ENCODE assay signal across 23 cellular contexts in the genomic region with DNA sequence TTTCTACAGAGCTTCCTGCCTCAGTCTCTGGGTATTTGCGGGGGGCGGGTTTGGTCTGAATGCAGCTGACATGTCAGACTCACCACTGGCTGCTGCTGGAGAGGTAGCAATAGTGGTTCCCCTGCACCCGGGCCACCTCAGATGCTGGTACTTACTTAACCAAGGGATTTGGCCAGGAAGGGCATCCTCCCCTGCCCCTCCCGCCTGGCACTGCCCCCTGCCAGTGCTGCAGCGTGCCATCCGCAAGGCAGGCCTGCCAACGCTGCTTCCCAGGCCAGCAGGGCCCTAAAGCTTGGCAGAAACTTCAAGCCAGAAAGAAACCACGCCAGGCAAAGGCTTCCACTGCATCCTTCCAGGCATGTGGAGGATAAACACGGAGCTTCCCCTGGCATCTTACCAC. TPM values are rescaled to one million over a fixed set of nuclear protein-coding genes. Genes with fewer than 3 reads are reported as not detected.
A peak's percentile ranks its signal among the peaks of the same experiment; 100 is the strongest.
DNase-seq lines count a peak whose midpoint lies in the region; ATAC-seq and TF ChIP-seq lines count a peak whose summit lies in the region.
"Had no signal": no experiment of that assay in that cellular context is flagged by ENCODE, and none has a peak within 500 bp of the region (broad histone marks: within the 10 kb centered on the region; RNA-seq: fewer than 3 reads in every experiment).

No MANE protein-coding gene starts in this region.

- no peak overlapping the region for H2AFZ ChIP-seq in neural cell (ENCODE audit: low read depth, low read length)
- H2AFZ ChIP-seq: parathyroid adenoma had no signal

- DNase-seq in CD8-positive, alpha-beta T cell = no peak
- peak; percentile 72 for DNase-seq in MG63
- peak; percentile 66 for DNase-seq in chondrocyte (ENCODE audit: low spot score)
- DNase-seq in NCI-H2196 (lab: John Stamatoyannopoulos, UW; ENCODE audit: unreplicated experiment) = no peak
- no peak for DNase-seq in HPDE6-E6E7 (ENCODE audit: extremely low spot score)
- no peak for DNase-seq in RPMI8226
- DNase-seq in HuH-7 (ENCODE audit: low spot score) = no peak
- DNase-seq: activated B cell treated with CpG ODN at 0.5 μM for 24 hours; activated CD8-positive, alpha-beta memory T cell treated with anti-CD3 and anti-CD28 coated beads for 24 hours; AML-193; amniotic stem cell; cortex of kidney; foreskin melanocyte; KG1; NCI-H1092; small intestine; stimulated activated CD4-positive, alpha-beta T cell treated with anti-CD3 and anti-CD28 coated beads, Interleukin-4, amount 100 ng/mL, for 4 hours; stimulated activated CD8-positive, alpha-beta memory T cell treated with anti-CD3 and anti-CD28 coated beads, Interleukin-4, amount 100 ng/mL, for 48 hours; T-helper 1 cell; testis had no signal

- TF ChIP-seq RAD21 in neural cell (conservative IDR thresholded peaks at IDR 0.05) = no peak

- peaks cover 68% of the 10 kb centered on the region for H3K36me3 Mint-ChIP-seq in CD8-positive, alpha-beta T cell
- peaks cover 12% of the 10 kb centered on the region for H3K36me3 Mint-ChIP-seq in chondrocyte (ENCODE audit: low read depth)

- peaks cover 24% of the 10 kb centered on the region for H3K36me3 ChIP-seq in CD8-positive, alpha-beta T cell (ENCODE audit: insufficient read depth, low read length)
- H3K36me3 ChIP-seq in MG63 = peaks cover 46% of the 10 kb centered on the region
- H3K36me3 ChIP-seq in neural cell (ENCODE audit: insufficient read depth, low read length) = peaks cover 5% of the 10 kb centered on the region

- intact Hi-C loops in CD8-positive, alpha-beta T cell (cut with DNase I, micrococcal nuclease) = no loop called here

- H3K4me1 Mint-ChIP-seq in CD8-positive, alpha-beta T cell (ENCODE audit: low read depth) = peaks cover 2% of the 10 kb centered on the region
- peaks cover 4% of the 10 kb centered on the region for H3K4me1 Mint-ChIP-seq in chondrocyte (ENCODE audit: low read depth)
- H3K4me1 Mint-ChIP-seq: activated B cell treated with CpG ODN at 0.5 μM for 24 hours had no signal

- TF ChIP-seq CTCF in CD8-positive, alpha-beta T cell (IDR thresholded peaks at IDR 0.05) = no peak
- no peak for TF ChIP-seq CTCF in chondrocyte (IDR thresholded peaks at IDR 0.05)
- TF ChIP-seq CTCF in neural cell (IDR thresholded peaks at IDR 0.05; ENCODE audit: poor library complexity, severe bottlenecking) = no peak

- no peaks in the 10 kb centered on the region for H3K9me3 Mint-ChIP-seq in CD8-positive, alpha-beta T cell
- no peaks in the 10 kb centered on the region for H3K9me3 Mint-ChIP-seq in chondrocyte (ENCODE audit: low read depth)
- H3K9me3 Mint-ChIP-seq: activated B cell treated with CpG ODN at 0.5 μM for 24 hours had no signal

- H3K4me1 ChIP-seq in CD8-positive, alpha-beta T cell (ENCODE audit: insufficient read depth, low read length) = no peaks in the 10 kb centered on the region
- H3K4me1 ChIP-seq: parathyroid adenoma, testis had no signal

- no peak overlapping the region for H3K4me3 ChIP-seq in CD8-positive, alpha-beta T cell (ENCODE audit: low read depth, low read length)
- H3K4me3 ChIP-seq in MG63 (no peak overlapping the region), neural cell (ENCODE audit: low read length) (no peak overlapping the region)
- H3K4me3 ChIP-seq: testis had no signal

- no peaks in the 10 kb centered on the region for H3K27me3 Mint-ChIP-seq in CD8-positive, alpha-beta T cell (ENCODE audit: low read depth)
- no peaks in the 10 kb centered on the region for H3K27me3 Mint-ChIP-seq in chondrocyte (ENCODE audit: low read depth)
- H3K27me3 Mint-ChIP-seq: activated B cell treated with CpG ODN at 0.5 μM for 24 hours had no signal

- H3K27ac Mint-ChIP-seq in CD8-positive, alpha-beta T cell = peak overlapping the region; percentile 45
- H3K27ac Mint-ChIP-seq in chondrocyte (ENCODE audit: unreplicated experiment) = no peak overlapping the region
- H3K27ac Mint-ChIP-seq: activated B cell treated with CpG ODN at 0.5 μM for 24 hours had no signal

- H3K4me3 Mint-ChIP-seq in CD8-positive, alpha-beta T cell = no peak overlapping the region
- no peak overlapping the region for H3K4me3 Mint-ChIP-seq in chondrocyte (ENCODE audit: unreplicated experiment)
- H3K4me3 Mint-ChIP-seq: activated B cell treated with CpG ODN at 0.5 μM for 24 hours had no signal

- CTCF ChIA-PET in CD8-positive, alpha-beta T cell (lab: Charles Lee) = no interaction called here

- POLR2A ChIA-PET in CD8-positive, alpha-beta T cell (lab: Charles Lee) = no interaction called here

- no peaks in the 10 kb centered on the region for H3K27me3 ChIP-seq in CD8-positive, alpha-beta T cell (ENCODE audit: insufficient read depth, low read length)
- H3K27me3 ChIP-seq in MG63 (no peaks in the 10 kb centered on the region), neural cell (ENCODE audit: insufficient read depth, low read depth, low read length) (no peaks in the 10 kb centered on the region)
- H3K27me3 ChIP-seq: testis had no signal

- no peak overlapping the region for H3K4me2 ChIP-seq in neural cell (ENCODE audit: low read length)

- no peaks in the 10 kb centered on the region for H3K9me2 ChIP-seq in neural cell (ENCODE audit: insufficient read depth, low read length)

- H3K27ac ChIP-seq in CD8-positive, alpha-beta T cell (ENCODE audit: low read depth, low read length) = no peak overlapping the region
- peak overlapping the region; percentile 30 for H3K27ac ChIP-seq in neural cell (ENCODE audit: low read length)
- H3K27ac ChIP-seq: epithelial cell of prostate, parathyroid adenoma, testis had no signal

- peak overlapping the region; percentile 5 for H3K9ac ChIP-seq in neural cell (ENCODE audit: low read length)
- H3K9ac ChIP-seq: parathyroid adenoma had no signal

- H4K20me1 ChIP-seq in neural cell (ENCODE audit: insufficient read depth) = peaks cover 3% of the 10 kb centered on the region

- H3K79me2 ChIP-seq in neural cell (replicated peaks; ENCODE audit: insufficient read depth, low read length) = no peaks in the 10 kb centered on the region
- H3K79me2 ChIP-seq: parathyroid adenoma had no signal

- no peaks in the 10 kb centered on the region for H3F3A ChIP-seq in neural cell (ENCODE audit: insufficient read depth, low read length, poor library complexity, severe bottlenecking)

- no peaks in the 10 kb centered on the region for H3K9me3 ChIP-seq in CD8-positive, alpha-beta T cell (ENCODE audit: low read length)
- H3K9me3 ChIP-seq in MG63 = no peaks in the 10 kb centered on the region
- H3K9me3 ChIP-seq in neural cell (ENCODE audit: low read length) = no peaks in the 10 kb centered on the region
- H3K9me3 ChIP-seq: testis had no signal

- no peak for ATAC-seq in CD8-positive, alpha-beta T cell

- TF ChIP-seq EP300 in neural cell (conservative IDR thresholded peaks at IDR 0.05; ENCODE audit: poor library complexity, severe bottlenecking) = no peak

TF ChIP-seq in neural cell, 6 proteins besides CTCF, POLR2A, EP300 and RAD21:
- TF ChIP-seq MXI1 (conservative IDR thresholded peaks at IDR 0.05; ENCODE audit: poor library complexity, severe bottlenecking) = no peak
- TF ChIP-seq POLR2AphosphoS5 (IDR thresholded peaks at IDR 0.05) = peak; percentile 13
- TF ChIP-seq EZH2 (IDR thresholded peaks at IDR 0.05; ENCODE audit: borderline replicate concordance, insufficient read depth, low read length, poor library complexity, severe bottlenecking) = no peak

RNA-seq across cellular contexts. Expression of a gene that starts 22.1 kb away (rescaled TPM):
- total RNA-seq in CD8-positive, alpha-beta T cell = 10 to 100 TPM; 61.6 to 63.7 TPM
- total RNA-seq in MG63 (2014; rRNA removed; shearing (Covaris generic); ENCODE audit: low replicate concordance) = 53.3 and 57.1 TPM in 2 replicates
- total RNA-seq in chondrocyte = 37.2 to 49.6 TPM (median 44.4 TPM) in 3 replicates
- 60.2 and 65.2 TPM in 2 replicates for polyA plus RNA-seq in neural cell
- 48.6 and 52.8 TPM in 2 replicates for polyA minus RNA-seq in neural cell

Comparison
In these comparisons a context has a peak if more than half of its experiments do, and no peak if none do; other contexts are left out.
1. DNase-seq: peak in MG63 (single experiment) and chondrocyte (single experiment); none in CD8-positive, alpha-beta T cell (0 of 7), NCI-H2196 (single experiment), HPDE6-E6E7 (single experiment), RPMI8226 (single experiment) and HuH-7 (single experiment).